Comparison of ENCODE assay signal across 21 cellular contexts in the genomic region with DNA sequence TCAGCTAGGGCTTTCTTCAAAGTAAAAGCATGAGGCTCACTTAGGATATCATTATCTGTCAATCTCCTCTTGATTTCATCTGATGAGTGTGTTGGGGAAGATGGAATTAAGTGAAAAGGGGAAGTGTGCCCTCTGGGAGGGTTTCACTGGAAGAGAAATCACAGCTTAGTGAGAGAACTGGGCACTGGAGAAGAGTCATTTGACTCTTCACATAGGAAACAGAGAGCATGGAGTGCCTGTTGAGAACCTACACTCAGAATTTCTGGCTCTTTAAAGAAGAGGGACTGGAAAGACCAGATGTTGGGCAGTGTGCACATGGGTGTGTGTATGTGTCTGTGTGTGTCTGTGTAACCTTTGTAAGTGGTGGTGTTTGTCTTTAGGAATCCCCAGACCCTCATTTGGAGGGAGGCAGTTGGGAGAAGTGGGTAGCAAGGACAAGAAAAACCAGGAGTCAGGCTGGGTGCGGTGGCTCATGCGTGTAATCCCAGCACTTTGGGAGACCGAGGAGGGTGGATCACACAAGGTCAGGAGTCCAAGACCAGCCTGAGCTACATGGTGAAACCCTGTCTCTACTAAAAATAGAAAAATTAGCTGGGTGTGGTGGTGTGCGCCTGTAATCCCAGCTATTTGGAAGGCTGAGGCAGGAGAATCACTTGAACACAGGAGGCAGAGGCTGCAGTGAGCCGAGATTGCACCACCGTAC. TPM values are rescaled to one million over a fixed set of nuclear protein-coding genes. Genes with fewer than 3 reads are reported as not detected.
A peak's percentile ranks its signal among the peaks of the same experiment; 100 is the strongest.
DNase-seq lines count a peak whose midpoint lies in the region; ATAC-seq, FAIRE-seq and TF ChIP-seq lines count a peak whose summit lies in the region.
"Had no signal": no experiment of that assay in that cellular context is flagged by ENCODE, and none has a peak within 500 bp of the region (broad histone marks: within the 10 kb centered on the region; RNA-seq: fewer than 3 reads in every experiment).

No MANE protein-coding gene starts in this region.

- intact Hi-C loops in left ventricle myocardium inferior (cut with micrococcal nuclease) (no loop called here), gastrocnemius medialis (cut with DNase I; ENCODE audit: low total_unique reads) (no loop called here)

- no peaks in the 10 kb centered on the region for H3K36me3 ChIP-seq in left ventricle myocardium inferior
- H3K36me3 ChIP-seq in right atrium auricular region: no peaks in the 10 kb centered on the region
- no peaks in the 10 kb centered on the region for H3K36me3 ChIP-seq in astrocyte (ENCODE audit: insufficient read depth, low read length)
- H3K36me3 ChIP-seq in mucosa of rectum (ENCODE audit: control insufficient read depth in 2 of 2, insufficient read depth in 2 of 2, low read length in 2 of 2): peaks cover 5 to 9% of the 10 kb centered on the region in 2 donors
- H3K36me3 ChIP-seq in gastrocnemius medialis: no peaks in the 10 kb centered on the region
- H3K36me3 ChIP-seq: uterus had no signal

- no peak overlapping the region for H3K4me2 ChIP-seq in astrocyte (ENCODE audit: low read length)

- H3K27me3 ChIP-seq in left ventricle myocardium inferior (ENCODE audit: low read depth) (no peaks in the 10 kb centered on the region), right atrium auricular region (no peaks in the 10 kb centered on the region), astrocyte (ENCODE audit: insufficient read depth, low read length) (no peaks in the 10 kb centered on the region), mucosa of rectum (ENCODE audit: control insufficient read depth in 2 of 2, insufficient read depth in 2 of 2, low read length in 2 of 2) (no peaks in the 10 kb centered on the region), gastrocnemius medialis (no peaks in the 10 kb centered on the region)
- H3K27me3 ChIP-seq: stomach, uterus had no signal

- TF ChIP-seq CTCF in left ventricle myocardium inferior (IDR thresholded peaks at IDR 0.05; ENCODE audit: borderline replicate concordance): no peak
- no peak for TF ChIP-seq CTCF in right atrium auricular region (IDR thresholded peaks at IDR 0.05)
- TF ChIP-seq CTCF in astrocyte (IDR thresholded peaks at IDR 0.05; ENCODE audit: insufficient read depth, low read depth, low read length): no peak
- no peak for TF ChIP-seq CTCF in gastrocnemius medialis (IDR thresholded peaks at IDR 0.05 in 4 of 5, conservative IDR thresholded peaks at IDR 0.05 in 1 of 5)

- H3K9ac ChIP-seq in astrocyte (ENCODE audit: low read length): no peak overlapping the region
- peak overlapping the region in 1 of 2 donors; percentile 23 for H3K9ac ChIP-seq in mucosa of rectum (ENCODE audit: low read depth in 1 of 2, low read length in 2 of 2)

- H3K9me3 Mint-ChIP-seq in astrocyte (ENCODE audit: unreplicated experiment): no peaks in the 10 kb centered on the region

- no peaks in the 10 kb centered on the region for H3K27me3 Mint-ChIP-seq in astrocyte (ENCODE audit: low read depth, unreplicated experiment)

- TF ChIP-seq POLR2A in gastrocnemius medialis (IDR thresholded peaks at IDR 0.05): no peak

- in situ Hi-C loops in gastrocnemius medialis (cut with MboI; ENCODE audit: low sequenced_read_pairs in 4 of 4): no loop called here

- peaks cover 46% of the 10 kb centered on the region for H3K79me2 ChIP-seq in astrocyte (ENCODE audit: insufficient read depth, low read length)

- peaks cover 15% of the 10 kb centered on the region for H3K4me1 Mint-ChIP-seq in astrocyte (ENCODE audit: low read depth, unreplicated experiment)

- H3K36me3 Mint-ChIP-seq in astrocyte (ENCODE audit: low read depth, unreplicated experiment): peaks cover 2% of the 10 kb centered on the region

- DNase-seq in left ventricle myocardium inferior (no peak), right atrium auricular region (ENCODE audit: low spot score) (no peak), astrocyte (ENCODE audit: low read depth) (no peak), globus pallidus (ENCODE audit: low spot score) (no peak), gastrocnemius medialis (no peak)
- DNase-seq: activated CD4-positive, alpha-beta T cell treated with anti-CD3 and anti-CD28 coated beads for 1 hour; activated naive CD4-positive, alpha-beta T cell treated with Interleukin-2 at 50 U/mL for 16 hours; activated T-cell treated with anti-CD3 and anti-CD28 coated beads for 4 hours; foreskin melanocyte; Karpas-422; left cardiac atrium; occipital lobe; stomach; uterus had no signal

- FAIRE-seq in astrocyte (lab: Jason Lieb, UNC): no peak
- FAIRE-seq: G401.6 had no signal

- no peak overlapping the region for H3K4me3 ChIP-seq in left ventricle myocardium inferior
- H3K4me3 ChIP-seq in right atrium auricular region: no peak overlapping the region
- no peak overlapping the region for H3K4me3 ChIP-seq in astrocyte (ENCODE audit: insufficient read depth, low read depth, low read length)
- H3K4me3 ChIP-seq in mucosa of rectum (ENCODE audit: low read length in 2 of 2): no peak overlapping the region
- no peak overlapping the region for H3K4me3 ChIP-seq in gastrocnemius medialis
- H3K4me3 ChIP-seq: stomach, uterus had no signal

- H3K4me3 Mint-ChIP-seq in astrocyte (ENCODE audit: unreplicated experiment): no peak overlapping the region

- peaks cover 80% of the 10 kb centered on the region for H3K4me1 ChIP-seq in left ventricle myocardium inferior
- H3K4me1 ChIP-seq in right atrium auricular region: peaks cover 2 to 62% of the 10 kb centered on the region in 2 donors
- no peaks in the 10 kb centered on the region for H3K4me1 ChIP-seq in astrocyte (ENCODE audit: insufficient read depth, low read length)
- H3K4me1 ChIP-seq in mucosa of rectum (ENCODE audit: control insufficient read depth in 2 of 2, insufficient read depth in 2 of 2, low read length in 2 of 2): peaks cover 17 to 33% of the 10 kb centered on the region in 2 donors
- H3K4me1 ChIP-seq in gastrocnemius medialis: peaks cover 9 to 30% of the 10 kb centered on the region in 2 donors
- H3K4me1 ChIP-seq: uterus had no signal

- H4K20me1 ChIP-seq in astrocyte (ENCODE audit: insufficient read depth, low read length): peaks cover 88% of the 10 kb centered on the region

- H3K9me3 ChIP-seq in left ventricle myocardium inferior (replicated peaks) (no peaks in the 10 kb centered on the region), right atrium auricular region (no peaks in the 10 kb centered on the region), astrocyte (ENCODE audit: insufficient read depth, low read depth, low read length) (no peaks in the 10 kb centered on the region), mucosa of rectum (ENCODE audit: control insufficient read depth in 2 of 2, low read length in 2 of 2) (no peaks in the 10 kb centered on the region), gastrocnemius medialis (no peaks in the 10 kb centered on the region)
- H3K9me3 ChIP-seq: stomach, uterus had no signal

- ATAC-seq in HG03342 (IDR thresholded peaks at IDR 0.05; ENCODE audit: unreplicated experiment) (no peak), gastrocnemius medialis (no peak), GM19463 (IDR thresholded peaks at IDR 0.05; ENCODE audit: unreplicated experiment) (no peak)
- ATAC-seq: left cardiac atrium, Panc1, sciatic nerve had no signal

- H2AFZ ChIP-seq in astrocyte (ENCODE audit: low read depth, low read length): no peak overlapping the region

- peak overlapping the region; percentile 14 for H3K27ac Mint-ChIP-seq in astrocyte (ENCODE audit: unreplicated experiment)

- peak overlapping the region; percentile 67 for H3K27ac ChIP-seq in left ventricle myocardium inferior (replicated peaks)
- no peak overlapping the region for H3K27ac ChIP-seq in right atrium auricular region
- no peak overlapping the region for H3K27ac ChIP-seq in astrocyte (ENCODE audit: low read depth, low read length)
- H3K27ac ChIP-seq in mucosa of rectum (ENCODE audit: low read depth in 2 of 2, low read length in 2 of 2): peak overlapping the region; percentile 66 to 80
- H3K27ac ChIP-seq in gastrocnemius medialis: peak overlapping the region in 2 of 4 donors; percentile 17 to 18
- H3K27ac ChIP-seq: uterus had no signal

RNA-seq across cellular contexts. Expression of a gene that starts 10.0 kb away (rescaled TPM):
- total RNA-seq in left ventricle myocardium inferior: 8.4 TPM
- 10 to 100 TPM; 10.3 to 18.1 TPM for total RNA-seq in right atrium auricular region
- total RNA-seq in astrocyte: 43.1 and 61.2 TPM in 2 replicates
- 10 to 100 TPM in 2 of 4 donors, 1 to 10 TPM in 2; 8.3 to 23.4 (median 15.8) TPM for total RNA-seq in gastrocnemius medialis

RNA-seq across cellular contexts. Expression of a gene that starts 45.4 kb away (rescaled TPM):
- 93.2 TPM for total RNA-seq in left ventricle myocardium inferior
- total RNA-seq in right atrium auricular region: 10 to 100 TPM; 41.9 to 78.5 TPM
- 29.7 and 30.9 TPM in 2 replicates for total RNA-seq in astrocyte
- 10 to 100 TPM; 33.7 to 78.2 (median 38.3) TPM for total RNA-seq in gastrocnemius medialis

RNA-seq across cellular contexts. Expression of a gene that starts 51.6 kb away (rescaled TPM):
- total RNA-seq in left ventricle myocardium inferior (not detected), right atrium auricular region (not detected), astrocyte (not detected in 2 replicates), gastrocnemius medialis (not detected)
- total RNA-seq: left cardiac atrium, occipital lobe, sciatic nerve, SK-MEL-5, stomach, uterus had no signal

Comparison
In these comparisons a context has a peak if more than half of its experiments do, and no peak if none do; other contexts are left out.
1. H3K27ac ChIP-seq: peak in left ventricle myocardium inferior (single experiment) and mucosa of rectum (2 of 2); none in right atrium auricular region (0 of 2) and astrocyte (single experiment).